ENCODE assay signal across 10 cellular contexts in the genomic region with DNA sequence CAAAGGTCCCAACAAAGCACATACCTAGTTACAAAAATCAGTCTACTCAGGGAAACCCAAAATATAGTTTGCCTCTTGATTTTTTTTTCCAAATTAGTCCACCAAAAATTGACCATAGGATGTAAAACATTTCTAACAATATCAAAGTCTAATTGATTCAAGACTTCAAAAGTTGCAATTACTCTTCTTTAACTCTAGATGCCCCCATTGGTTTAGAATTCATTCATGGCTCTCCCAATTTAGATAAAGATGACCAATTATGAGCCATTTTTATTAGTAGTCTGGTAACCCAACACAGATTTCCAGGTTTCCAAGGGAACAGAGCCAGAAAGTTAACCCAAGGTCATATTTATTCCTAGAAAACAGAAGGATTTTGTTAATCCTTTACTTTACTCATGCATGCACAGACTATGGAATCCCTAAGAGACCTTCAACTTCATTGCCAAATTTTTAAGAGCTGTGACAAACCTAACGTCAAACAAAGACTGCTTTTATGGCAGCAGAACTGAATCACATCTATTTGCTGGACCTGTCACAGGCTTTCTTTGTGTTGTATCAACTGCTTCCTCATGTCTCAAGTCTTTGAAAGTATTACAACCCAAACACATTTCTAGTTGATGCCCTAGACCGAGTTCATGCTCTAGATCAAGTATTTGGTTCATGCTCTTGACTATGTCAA. TPM values are rescaled to one million over a fixed set of nuclear protein-coding genes. Genes with fewer than 3 reads are reported as not detected.
DNase-seq lines count a peak whose midpoint lies in the region; ATAC-seq, FAIRE-seq and TF ChIP-seq lines count a peak whose summit lies in the region.
"Had no signal": no experiment of that assay in that cellular context is flagged by ENCODE, and none has a peak within 500 bp of the region (broad histone marks: within the 10 kb centered on the region; RNA-seq: fewer than 3 reads in every experiment).

No MANE protein-coding gene starts in this region.

- intact Hi-C loops in pancreas (cut with DNase I) = no loop called here
- intact Hi-C loops in uterus (cut with DNase I; ENCODE audit: low total_unique reads) = no loop called here

- ATAC-seq in pancreas = peak; percentile 16 to 73 (median 44)
- no peak for ATAC-seq in GM19035 (IDR thresholded peaks at IDR 0.05; ENCODE audit: unreplicated experiment)

- TF ChIP-seq CTCF in NB4 (IDR thresholded peaks at IDR 0.05; ENCODE audit: low read depth, low read length) = peak; percentile 21
- TF ChIP-seq CTCF in pancreas (IDR thresholded peaks at IDR 0.05) = no peak
- TF ChIP-seq CTCF in uterus (IDR thresholded peaks at IDR 0.05) = no peak

- peak; percentile 21 for DNase-seq in NCI-H2107 treated with DMSO at 0.1 percent for 48 hours (lab: John Stamatoyannopoulos, UW; ENCODE audit: unreplicated experiment)
- no peak for DNase-seq in NCI-H2107 (lab: John Stamatoyannopoulos, UW)
- peak; percentile 25 for DNase-seq in NB4 (ENCODE audit: low read depth)
- DNase-seq in dermis blood vessel endothelial cell = peak; percentile 48
- no peak for DNase-seq in pancreas
- no peak for DNase-seq in activated CD4-positive, CD25-positive, alpha-beta regulatory T cell (lab: John Stamatoyannopoulos, UW)
- DNase-seq in uterus = no peak
- DNase-seq: stimulated activated naive CD4-positive, alpha-beta T cell treated with Interleukin-2 at 50 U/mL for 16 hours had no signal

- no peaks in the 10 kb centered on the region for H3K4me1 ChIP-seq in pancreas
- H3K4me1 ChIP-seq in uterus = no peaks in the 10 kb centered on the region

- H3K27ac ChIP-seq in pancreas = no peak overlapping the region
- no peak overlapping the region for H3K27ac ChIP-seq in uterus

- H3K4me3 ChIP-seq in NB4 (ENCODE audit: low read depth, low read length) = no peak overlapping the region
- H3K4me3 ChIP-seq in pancreas = no peak overlapping the region
- no peak overlapping the region for H3K4me3 ChIP-seq in uterus

- H3K27me3 ChIP-seq in pancreas (no peaks in the 10 kb centered on the region), uterus (peaks cover 0 to 4% of the 10 kb centered on the region in 2 donors)

- 6 to 14% methylated on average over 2 of the region's 2 CpGs for WGBS in pancreas, 2 donors

- FAIRE-seq in pancreas (lab: Jason Lieb, UNC) = no peak
- FAIRE-seq: colon had no signal

- H3K9me3 ChIP-seq in pancreas (no peaks in the 10 kb centered on the region), uterus (no peaks in the 10 kb centered on the region)

- H3K36me3 ChIP-seq in pancreas (no peaks in the 10 kb centered on the region), uterus (no peaks in the 10 kb centered on the region)

- no peak for TF ChIP-seq POLR2A in NB4 (IDR thresholded peaks at IDR 0.05; ENCODE audit: extremely low read depth, insufficient read length)
- no peak for TF ChIP-seq POLR2A in uterus (IDR thresholded peaks at IDR 0.05)

RNA-seq across cellular contexts. Expression of gene C22orf42, which starts 55.3 kb away (rescaled TPM):
- total RNA-seq in dermis blood vessel endothelial cell (not detected in 2 replicates), pancreas (1 to 10 TPM in 1 of 6 donors, under 1 TPM in 3, not detected in 2; 0.31 to 1.0 (median 0.72) TPM), uterus (not detected)
- 1 to 10 TPM; 1.4 to 9.2 TPM for polyA plus RNA-seq in pancreas

Comparison
In these comparisons a context has a peak if more than half of its experiments do, and no peak if none do; other contexts are left out.
1. DNase-seq: peak in NCI-H2107 treated with DMSO at 0.1 percent for 48 hours (single experiment), NB4 (single experiment) and dermis blood vessel endothelial cell (single experiment); none in NCI-H2107 (single experiment), pancreas (0 of 6), activated CD4-positive, CD25-positive, alpha-beta regulatory T cell (0 of 4) and uterus (0 of 2).